In genomic region chr14:32055175-32055574, GRCh38 we compare ENCODE assay signal across 8 cellular contexts.
"Had no signal": no experiment of that assay in that cellular context is flagged by ENCODE, and none has a peak within 500 bp of the region (broad histone marks: within the 10 kb centered on the region; RNA-seq: fewer than 3 reads in every experiment).

No MANE protein-coding gene starts in this region.

- H2AFZ ChIP-seq: GM23338 had no signal

- H3K4me3 ChIP-seq: GM23338 had no signal

- FAIRE-seq: H1, H54 had no signal

- DNase-seq: H9, HCEC 1CT, Karpas-422, KBM-7 had no signal

- ATAC-seq: GM23338 had no signal

- H3K27ac ChIP-seq: KMS-11 had no signal

- H3K9ac ChIP-seq: KMS-11 had no signal

- H3K4me2 ChIP-seq: GM23338, KMS-11 had no signal
